ENCODE assay signal across 2 cellular contexts in genomic region chr10:13213163-13213562, GRCh38.
TF ChIP-seq lines count a peak whose summit lies in the region.

No MANE protein-coding gene starts in this region.

TF ChIP-seq in HEK293, 187 proteins besides CTCF, POLR2A, EP300 and RAD21:
- TF ChIP-seq SETDB1 (IDR thresholded peaks at IDR 0.05; ENCODE audit: insufficient read length, low read length), result peak; percentile 65
- peak; percentile 75; the same call in 1 of the 2 replicates for TF ChIP-seq TRIM28 (IDR thresholded peaks at IDR 0.05; ENCODE audit: borderline replicate concordance, low read length)
- no peak for TF ChIP-seq ZFHX2 (tag by site-specific recombination; conservative IDR thresholded peaks at IDR 0.05)
- no peak for TF ChIP-seq ZNF639 (tag by site-specific recombination; IDR thresholded peaks at IDR 0.05)

TF ChIP-seq in H1, 55 proteins besides CTCF, POLR2A, EP300 and RAD21:
- TF ChIP-seq CTBP2 (IDR thresholded peaks at IDR 0.05; ENCODE audit: borderline replicate concordance, insufficient read depth, insufficient read length, low read length) (no peak), POU5F1 (IDR thresholded peaks at IDR 0.05; ENCODE audit: low read depth, low read length) (0 out of 2 replicates have a peak, but pooled peaks have one; percentile 17), RBBP5 (IDR thresholded peaks at IDR 0.05; ENCODE audit: borderline replicate concordance, low read depth, low read length) (no peak), TCF12 (IDR thresholded peaks at IDR 0.05; ENCODE audit: low read depth, low read length) (0 out of 2 replicates have a peak, but pooled peaks have one; percentile 57)
TF ChIP-seq in H1: peak in this region for 2.
